ENCODE assay signal across 8 cellular contexts in genomic region chr19:55647732-55648656, GRCh38. TPM values are rescaled to one million over a fixed set of nuclear protein-coding genes. Genes with fewer than 3 reads are reported as not detected.
DNase-seq lines count a peak whose midpoint lies in the region; ATAC-seq and TF ChIP-seq lines count a peak whose summit lies in the region.

TSS of gene CCDC106 (plus strand) at chr19:55648212. CDS start at chr19:55649047, 835 bp downstream.

- peaks cover 26% of the 10 kb centered on the region for H3K4me1 ChIP-seq in effector memory CD4-positive, alpha-beta T cell (ENCODE audit: control insufficient read depth, insufficient read depth, low read length, poor library complexity, severe bottlenecking)
- H3K4me1 ChIP-seq in right lobe of liver = peaks cover 0 to 24% (median 3%) of the 10 kb centered on the region in 4 donors

- peak within 1 kb of the TSS; percentile 97 for H3K27ac Mint-ChIP-seq in stimulated activated memory B cell treated with anti-CD40 and anti-IgM and Interleukin-4, amounts not matched to agents 10 μg/mL and 1 μg/mL and 100 μg/mL, for 72 hours

- intact Hi-C loops in right lobe of liver (cut with DNase I) = no loop called here

- H3K9me3 Mint-ChIP-seq in stimulated activated memory B cell treated with anti-CD40 and anti-IgM and Interleukin-4, amounts not matched to agents 10 μg/mL and 1 μg/mL and 100 μg/mL, for 72 hours = no peaks in the 10 kb centered on the region

- H3K4me3 Mint-ChIP-seq in stimulated activated memory B cell treated with anti-CD40 and anti-IgM and Interleukin-4, amounts not matched to agents 10 μg/mL and 1 μg/mL and 100 μg/mL, for 72 hours = peak within 1 kb of the TSS; percentile 96

- peak within 1 kb of the TSS; percentile 55 for H3K4me3 ChIP-seq in AG09309 (ENCODE audit: control insufficient read depth, low read depth, low read length)
- H3K4me3 ChIP-seq in effector memory CD4-positive, alpha-beta T cell (ENCODE audit: insufficient read depth, low read depth, low read length, poor library complexity, severe bottlenecking) = peak within 1 kb of the TSS; percentile 59
- H3K4me3 ChIP-seq in right lobe of liver = peak within 1 kb of the TSS; percentile 77 to 96 (median 89)

- peak within 1 kb of the TSS; percentile 57 for H3K27ac ChIP-seq in effector memory CD4-positive, alpha-beta T cell (ENCODE audit: insufficient read depth, low read length, poor library complexity, severe bottlenecking)
- H3K27ac ChIP-seq in right lobe of liver = peak within 1 kb of the TSS; percentile 34 to 81 (median 78)

- H3K36me3 Mint-ChIP-seq in stimulated activated memory B cell treated with anti-CD40 and anti-IgM and Interleukin-4, amounts not matched to agents 10 μg/mL and 1 μg/mL and 100 μg/mL, for 72 hours = peaks cover 64% of the 10 kb centered on the region

- DNase-seq in AG09309 (ENCODE audit: low read depth) = no peak
- DNase-seq in NCI-H2081 (lab: John Stamatoyannopoulos, UW) = peak; percentile 70 to 83
- peak; percentile 40 for DNase-seq in activated CD4-positive, alpha-beta T cell treated with anti-CD3 and anti-CD28 coated beads, Interleukin-2, amount 50 U/mL, for 1 hour
- no peak for DNase-seq in effector memory CD4-positive, alpha-beta T cell
- peak; percentile 66 to 75 (median 72) for DNase-seq in right lobe of liver

- TF ChIP-seq POLR2A in GM19193 (IDR thresholded peaks at IDR 0.05; ENCODE audit: extremely low read depth, insufficient read depth, insufficient read length) = peak; percentile 37
- TF ChIP-seq POLR2A in right lobe of liver (IDR thresholded peaks at IDR 0.05) = no peak

- peaks cover 71% of the 10 kb centered on the region for H3K4me1 Mint-ChIP-seq in stimulated activated memory B cell treated with anti-CD40 and anti-IgM and Interleukin-4, amounts not matched to agents 10 μg/mL and 1 μg/mL and 100 μg/mL, for 72 hours

- no peaks in the 10 kb centered on the region for H3K27me3 ChIP-seq in effector memory CD4-positive, alpha-beta T cell (replicated peaks; ENCODE audit: control insufficient read depth, insufficient read depth, low read length, poor library complexity, severe bottlenecking)
- no peaks in the 10 kb centered on the region for H3K27me3 ChIP-seq in right lobe of liver

- peaks cover 9% of the 10 kb centered on the region for H3K36me3 ChIP-seq in effector memory CD4-positive, alpha-beta T cell (ENCODE audit: control insufficient read depth, insufficient read depth, low read length)
- peaks cover 0 to 10% (median 0%) of the 10 kb centered on the region in 4 donors for H3K36me3 ChIP-seq in right lobe of liver

- no peaks in the 10 kb centered on the region for H3K27me3 Mint-ChIP-seq in stimulated activated memory B cell treated with anti-CD40 and anti-IgM and Interleukin-4, amounts not matched to agents 10 μg/mL and 1 μg/mL and 100 μg/mL, for 72 hours

- 20% methylated on average over 1 of the region's 89 CpGs for WGBS in right lobe of liver (ENCODE audit: insufficient coverage, low coverage, low lambda C conversion rate, missing lambda C conversion rate)

- ATAC-seq in right lobe of liver (peak; percentile 60 to 73 (median 62)), GM21825 (IDR thresholded peaks at IDR 0.05; ENCODE audit: unreplicated experiment) (no peak)
- peak; percentile 48 for ATAC-seq in stimulated activated memory B cell treated with anti-CD40 and anti-IgM and Interleukin-4, amounts not matched to agents 10 μg/mL and 1 μg/mL and 100 μg/mL, for 72 hours

- H3K9me3 ChIP-seq in effector memory CD4-positive, alpha-beta T cell (ENCODE audit: control insufficient read depth, low read length) = no peaks in the 10 kb centered on the region
- H3K9me3 ChIP-seq in right lobe of liver = no peaks in the 10 kb centered on the region

- TF ChIP-seq CTCF in AG09309 (IDR thresholded peaks at IDR 0.05; ENCODE audit: control insufficient read depth, insufficient read depth, low read depth, low read length, missing control alignments) (no peak), right lobe of liver (IDR thresholded peaks at IDR 0.05) (no peak)

RNA-seq across cellular contexts. Expression of gene CCDC106, which starts in this region (rescaled TPM):
- 10 to 100 TPM in 3 of 6 experiments, 1 to 10 TPM in 3; 6.1 to 19.7 (median 9.8) TPM for total RNA-seq in right lobe of liver

Comparison
In these comparisons a context has a peak if more than half of its experiments do, and no peak if none do; other contexts are left out.
1. DNase-seq: peak in NCI-H2081 (2 of 2), activated CD4-positive, alpha-beta T cell treated with anti-CD3 and anti-CD28 coated beads, Interleukin-2, amount 50 U/mL, for 1 hour (single experiment) and right lobe of liver (3 of 3); none in AG09309 (single experiment) and effector memory CD4-positive, alpha-beta T cell (0 of 3).
2. Peak in every context shown above with its lines, with median percentiles within 50 percentile points of each other: H3K4me3 ChIP-seq.